ENCODE assay signal across 1 cellular context in the genomic region with DNA sequence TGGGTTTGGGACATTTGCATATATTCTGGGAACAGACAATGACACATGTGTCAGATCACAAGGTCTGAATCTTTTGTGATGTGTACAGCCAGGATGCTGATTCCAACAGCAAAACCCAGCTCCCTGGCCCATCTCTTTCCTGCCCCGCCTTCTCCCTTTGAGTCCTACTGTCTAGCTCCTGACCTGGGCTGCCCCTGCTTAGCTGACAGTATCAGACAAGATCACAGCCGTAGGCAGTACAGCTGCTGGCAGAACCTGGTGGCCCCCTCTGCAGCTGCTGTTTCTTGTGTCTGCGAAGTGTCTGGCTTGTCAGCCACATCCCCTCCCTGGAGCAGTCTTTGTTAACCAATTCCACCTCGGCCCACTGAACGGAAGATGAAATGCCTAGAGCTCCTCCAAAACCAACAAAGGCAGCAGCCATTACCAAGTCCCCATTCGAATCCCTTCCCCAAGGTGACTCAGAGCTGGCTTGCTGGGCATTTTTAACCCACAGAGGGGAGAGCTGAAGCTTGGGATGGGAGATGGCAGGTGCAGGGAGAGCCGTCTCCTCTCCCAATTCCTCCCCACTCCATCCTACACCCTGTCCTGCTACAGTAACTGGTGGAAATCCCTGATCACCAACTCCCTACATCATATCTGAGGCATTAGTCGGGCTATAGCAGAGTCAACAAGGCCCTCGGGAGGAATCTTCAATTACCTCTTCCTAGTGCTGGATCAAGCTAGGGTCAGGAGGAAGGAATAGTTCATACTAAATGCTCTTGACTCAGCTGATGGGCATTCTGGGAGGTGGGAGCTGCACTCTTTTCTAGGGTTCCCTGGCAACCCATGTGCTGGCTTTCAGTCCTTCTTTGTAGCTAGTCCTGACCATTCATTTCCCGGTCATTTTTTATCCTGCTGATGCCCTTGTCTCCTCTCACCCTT.
TF ChIP-seq lines count a peak whose summit lies in the region.

No MANE protein-coding gene starts in this region.

TF ChIP-seq in K562, 482 proteins besides CTCF, POLR2A, EP300 and RAD21:
- TF ChIP-seq ELF4 (CRISPR knock-in tag; IDR thresholded peaks at IDR 0.05) (no peak), CHD1 (IDR thresholded peaks at IDR 0.05; ENCODE audit: low read length) (no peak), SMARCE1 (IDR thresholded peaks at IDR 0.05) (no peak), POLR2B (IDR thresholded peaks at IDR 0.05; ENCODE audit: low read depth, partially characterized antibody) (no peak), TRIM24 (IDR thresholded peaks at IDR 0.05) (no peak), ZNF354B (CRISPR knock-in tag; IDR thresholded peaks at IDR 0.05) (no peak), ARID1B (IDR thresholded peaks at IDR 0.05) (no peak), HDAC6 (IDR thresholded peaks at IDR 0.05; ENCODE audit: low read depth, low read length) (no peak), YBX1 (IDR thresholded peaks at IDR 0.05) (no peak), TCF3 (CRISPR knock-in tag; IDR thresholded peaks at IDR 0.05) (no peak)
